15 cellular contexts compared by ENCODE assay signal in the genomic region with DNA sequence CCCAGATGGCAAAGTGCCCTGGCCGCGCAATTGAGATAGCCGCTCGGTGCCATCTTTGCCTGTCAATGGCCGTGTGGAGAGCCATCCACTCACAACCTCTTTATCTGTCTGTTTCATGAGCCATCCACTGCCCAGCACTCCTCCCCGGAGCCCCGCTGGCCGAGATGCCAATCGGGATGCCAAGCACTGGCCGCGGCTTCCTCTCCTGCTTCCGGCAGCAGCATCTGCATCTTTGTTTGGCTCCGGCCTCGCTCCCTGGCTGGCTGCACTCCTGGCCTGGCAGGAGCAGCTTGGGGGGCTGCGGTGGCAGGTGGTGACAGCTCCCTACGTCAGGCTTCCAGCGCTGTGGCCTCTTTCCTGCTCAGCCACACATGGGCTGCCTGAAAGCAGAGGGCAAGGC.
"Had no signal": no experiment of that assay in that cellular context is flagged by ENCODE, and none has a peak within 500 bp of the region (broad histone marks: within the 10 kb centered on the region; RNA-seq: fewer than 3 reads in every experiment).

No MANE protein-coding gene starts in this region.

- H3K4me3 ChIP-seq: heart right ventricle, mucosa of descending colon, prostate gland, right lobe of liver, upper lobe of left lung had no signal

- H3K9me3 ChIP-seq: heart right ventricle, mucosa of descending colon, prostate gland, right lobe of liver, upper lobe of left lung had no signal

- H3K36me3 Mint-ChIP-seq: activated naive CD8-positive, alpha-beta T cell treated with anti-CD3 and anti-CD28 coated beads for 36 hours; naive thymus-derived CD8-positive, alpha-beta T cell had no signal

- H3K27ac Mint-ChIP-seq: activated CD4-positive, alpha-beta T cell treated with anti-CD3 and anti-CD28 coated beads, Interleukin-2, amount 10 ng/mL, durations not matched to agents 7 days and 5 days; activated naive CD8-positive, alpha-beta T cell treated with anti-CD3 and anti-CD28 coated beads for 36 hours; stimulated activated naive CD8-positive, alpha-beta T cell treated with anti-CD3 and anti-CD28 coated beads, Interleukin-15, amount 100 ng/mL, for 72 hours had no signal

- H3K27me3 Mint-ChIP-seq: activated naive CD8-positive, alpha-beta T cell treated with anti-CD3 and anti-CD28 coated beads for 36 hours; naive thymus-derived CD8-positive, alpha-beta T cell; stimulated activated naive CD8-positive, alpha-beta T cell treated with anti-CD3 and anti-CD28 coated beads, Interleukin-15, amount 100 ng/mL, for 72 hours had no signal

- DNase-seq: activated CD4-positive, alpha-beta T cell treated with anti-CD3 and anti-CD28 coated beads, Interleukin-2, amount 10 ng/mL, durations not matched to agents 7 days and 5 days; activated naive CD8-positive, alpha-beta T cell treated with anti-CD3 and anti-CD28 coated beads for 36 hours; brain microvascular endothelial cell; dermis blood vessel endothelial cell; foreskin melanocyte; heart right ventricle; mammary epithelial cell; mucosa of descending colon; naive thymus-derived CD8-positive, alpha-beta T cell; right lobe of liver; stimulated activated CD4-positive, alpha-beta T cell treated with anti-CD3 and anti-CD28 coated beads, Interleukin-1b, Interleukin-23, amount 100 ng/mL, for 48 hours; stimulated activated naive CD8-positive, alpha-beta T cell treated with anti-CD3 and anti-CD28 coated beads, Interleukin-15, amount 100 ng/mL, for 72 hours had no signal

- H3K4me1 ChIP-seq: prostate gland, right lobe of liver, upper lobe of left lung had no signal

- H3K4me1 Mint-ChIP-seq: activated CD4-positive, alpha-beta T cell treated with anti-CD3 and anti-CD28 coated beads, Interleukin-2, amount 10 ng/mL, durations not matched to agents 7 days and 5 days had no signal

- H3K36me3 ChIP-seq: brain microvascular endothelial cell, heart right ventricle, prostate gland, right lobe of liver, upper lobe of left lung had no signal

- H3K27me3 ChIP-seq: brain microvascular endothelial cell, heart right ventricle, right lobe of liver, upper lobe of left lung had no signal

- H3K4me3 Mint-ChIP-seq: activated CD4-positive, alpha-beta T cell treated with anti-CD3 and anti-CD28 coated beads, Interleukin-2, amount 10 ng/mL, durations not matched to agents 7 days and 5 days; activated naive CD8-positive, alpha-beta T cell treated with anti-CD3 and anti-CD28 coated beads for 36 hours; stimulated activated naive CD8-positive, alpha-beta T cell treated with anti-CD3 and anti-CD28 coated beads, Interleukin-15, amount 100 ng/mL, for 72 hours had no signal

- H3K27ac ChIP-seq: brain microvascular endothelial cell, epithelial cell of prostate, heart right ventricle, prostate gland, right lobe of liver, upper lobe of left lung had no signal

- ATAC-seq: mucosa of descending colon; naive thymus-derived CD8-positive, alpha-beta T cell; right lobe of liver; stimulated activated naive CD8-positive, alpha-beta T cell treated with anti-CD3 and anti-CD28 coated beads, Interleukin-15, amount 100 ng/mL, for 72 hours had no signal
